In genomic region chr12:2239376-2240010, GRCh38 we compare ENCODE assay signal across 21 cellular contexts.
DNase-seq lines count a peak whose midpoint lies in the region; FAIRE-seq and TF ChIP-seq lines count a peak whose summit lies in the region.
"Had no signal": no experiment of that assay in that cellular context is flagged by ENCODE, and none has a peak within 500 bp of the region (broad histone marks: within the 10 kb centered on the region; RNA-seq: fewer than 3 reads in every experiment).

No MANE protein-coding gene starts in this region.

- H3K4me1 Mint-ChIP-seq in glutamatergic neuron (ENCODE audit: low read depth, unreplicated experiment) (peaks cover 44% of the 10 kb centered on the region), neural crest cell (peaks cover 8% of the 10 kb centered on the region)
- H3K4me1 Mint-ChIP-seq: activated naive CD4-positive, alpha-beta T cell treated with anti-CD3 and anti-CD28 coated beads, Interleukin-2, amount 10 ng/mL, durations not matched to agents 7 days and 5 days; CD8-positive, alpha-beta memory T cell had no signal

- DNase-seq in D721Med (ENCODE audit: insufficient read length, low spot score): peak; percentile 34
- DNase-seq in glutamatergic neuron: peak; percentile 78
- no peak for DNase-seq in neural crest cell (ENCODE audit: low read depth, low spot score)
- DNase-seq in DMS153 (lab: John Stamatoyannopoulos, UW): no peak
- DNase-seq in kidney tubule cell (ENCODE audit: low spot score): no peak
- DNase-seq in activated naive CD4-positive, alpha-beta T cell treated with Interleukin-2 at 50 U/mL for 16 hours: no peak
- no peak for DNase-seq in SHP77 treated with DMSO at 0.1 percent for 48 hours (lab: John Stamatoyannopoulos, UW)
- DNase-seq: activated naive CD4-positive, alpha-beta T cell treated with anti-CD3 and anti-CD28 coated beads, Interleukin-2, amount 10 ng/mL, durations not matched to agents 7 days and 5 days; CD8-positive, alpha-beta memory T cell; effector memory CD8-positive, alpha-beta T cell; foreskin keratinocyte; KBM-7; NCI-H1092 treated with DMSO at 0.1 percent for 48 hours; nephron progenitor cell; retina had no signal

- H3K4me3 Mint-ChIP-seq in glutamatergic neuron (ENCODE audit: unreplicated experiment) (peak overlapping the region; percentile 69), neural crest cell (no peak overlapping the region)
- H3K4me3 Mint-ChIP-seq: activated naive CD4-positive, alpha-beta T cell treated with anti-CD3 and anti-CD28 coated beads, Interleukin-2, amount 10 ng/mL, durations not matched to agents 7 days and 5 days; brain; CD8-positive, alpha-beta memory T cell; effector memory CD8-positive, alpha-beta T cell; memory B cell; nephron progenitor cell; T-helper 2 cell treated with Interferon-gamma antibody and Interleukin-4, amounts not matched to agents 5 μg/mL and 100 μg/mL, for 36 hours had no signal

- H3K9me3 Mint-ChIP-seq in glutamatergic neuron (ENCODE audit: unreplicated experiment): peaks cover 7% of the 10 kb centered on the region
- no peaks in the 10 kb centered on the region for H3K9me3 Mint-ChIP-seq in neural crest cell
- H3K9me3 Mint-ChIP-seq: activated naive CD4-positive, alpha-beta T cell treated with anti-CD3 and anti-CD28 coated beads, Interleukin-2, amount 10 ng/mL, durations not matched to agents 7 days and 5 days; CD8-positive, alpha-beta memory T cell; effector memory CD8-positive, alpha-beta T cell; memory B cell; nephron progenitor cell; T-helper 2 cell treated with Interferon-gamma antibody and Interleukin-4, amounts not matched to agents 5 μg/mL and 100 μg/mL, for 36 hours had no signal

- peaks cover 7% of the 10 kb centered on the region for H3K27me3 Mint-ChIP-seq in glutamatergic neuron (ENCODE audit: unreplicated experiment)
- H3K27me3 Mint-ChIP-seq in neural crest cell (ENCODE audit: low read depth): no peaks in the 10 kb centered on the region
- H3K27me3 Mint-ChIP-seq: brain had no signal

- FAIRE-seq in D721Med (lab: Jason Lieb, UNC): no peak
- FAIRE-seq: G401.6, GM12878 had no signal

- H3K27ac Mint-ChIP-seq in glutamatergic neuron (ENCODE audit: unreplicated experiment): peak overlapping the region; percentile 87
- H3K27ac Mint-ChIP-seq in neural crest cell (ENCODE audit: unreplicated experiment): peak overlapping the region; percentile 54
- H3K27ac Mint-ChIP-seq: activated naive CD4-positive, alpha-beta T cell treated with anti-CD3 and anti-CD28 coated beads, Interleukin-2, amount 10 ng/mL, durations not matched to agents 7 days and 5 days; effector memory CD8-positive, alpha-beta T cell; memory B cell; T-helper 2 cell treated with Interferon-gamma antibody and Interleukin-4, amounts not matched to agents 5 μg/mL and 100 μg/mL, for 36 hours had no signal

- H3K36me3 Mint-ChIP-seq in glutamatergic neuron (ENCODE audit: unreplicated experiment) (no peaks in the 10 kb centered on the region), neural crest cell (ENCODE audit: low read depth) (no peaks in the 10 kb centered on the region)
- H3K36me3 Mint-ChIP-seq: activated naive CD4-positive, alpha-beta T cell treated with anti-CD3 and anti-CD28 coated beads, Interleukin-2, amount 10 ng/mL, durations not matched to agents 7 days and 5 days; brain; CD8-positive, alpha-beta memory T cell; memory B cell had no signal

- H3K27ac ChIP-seq in angular gyrus (ENCODE audit: low read depth, low read length): peak overlapping the region; percentile 58
- H3K27ac ChIP-seq: foreskin keratinocyte had no signal

- TF ChIP-seq CTCF in D721Med (IDR thresholded peaks at IDR 0.05; ENCODE audit: insufficient read depth, missing control alignments): no peak
- TF ChIP-seq CTCF in glutamatergic neuron (IDR thresholded peaks at IDR 0.05; ENCODE audit: partially characterized antibody, unreplicated experiment): no peak
- TF ChIP-seq CTCF in neural crest cell (conservative IDR thresholded peaks at IDR 0.05): no peak

Comparison
In these comparisons a context has a peak if more than half of its experiments do, and no peak if none do; other contexts are left out.
1. DNase-seq: peak in D721Med (single experiment) and glutamatergic neuron (single experiment); none in neural crest cell (single experiment), DMS153 (single experiment), kidney tubule cell (single experiment), activated naive CD4-positive, alpha-beta T cell treated with Interleukin-2 at 50 U/mL for 16 hours (single experiment) and SHP77 treated with DMSO at 0.1 percent for 48 hours (single experiment).